ENCODE assay signal across 20 cellular contexts in genomic region chr2:188130317-188130716, GRCh38.
"Had no signal": no experiment of that assay in that cellular context is flagged by ENCODE, and none has a peak within 500 bp of the region (broad histone marks: within the 10 kb centered on the region; RNA-seq: fewer than 3 reads in every experiment).

No MANE protein-coding gene starts in this region.

- H3K36me3 Mint-ChIP-seq: activated naive CD8-positive, alpha-beta T cell treated with anti-CD3 and anti-CD28 coated beads, Interleukin-2, amount 10 ng/mL, durations not matched to agents 7 days and 5 days; naive thymus-derived CD4-positive, alpha-beta T cell had no signal

- H3K4me3 Mint-ChIP-seq: activated naive CD8-positive, alpha-beta T cell treated with anti-CD3 and anti-CD28 coated beads, Interleukin-2, amount 10 ng/mL, durations not matched to agents 7 days and 5 days; naive thymus-derived CD4-positive, alpha-beta T cell; T-helper 1 cell treated with Interleukin-12 subunit alpha and Interleukin-12 subunit beta and Interleukin-4 antibody, amounts not matched to agents 30 μg/mL and 1 μg/mL, for 36 hours had no signal

- H3K4me1 Mint-ChIP-seq: activated naive CD8-positive, alpha-beta T cell treated with anti-CD3 and anti-CD28 coated beads, Interleukin-2, amount 10 ng/mL, durations not matched to agents 7 days and 5 days had no signal

- H3K4me1 ChIP-seq: lower lobe of right lung had no signal

- H3K27me3 ChIP-seq: heart left ventricle, right atrium auricular region had no signal

- H3K9me3 Mint-ChIP-seq: activated naive CD8-positive, alpha-beta T cell treated with anti-CD3 and anti-CD28 coated beads, Interleukin-2, amount 10 ng/mL, durations not matched to agents 7 days and 5 days; T-helper 1 cell treated with Interleukin-12 subunit alpha and Interleukin-12 subunit beta and Interleukin-4 antibody, amounts not matched to agents 30 μg/mL and 1 μg/mL, for 36 hours had no signal

- H3K4me3 ChIP-seq: coronary artery, heart left ventricle, lower lobe of right lung, right atrium auricular region had no signal

- DNase-seq: activated CD4-positive, alpha-beta T cell treated with anti-CD3 and anti-CD28 coated beads for 4 hours; activated CD4-positive, alpha-beta T cell treated with anti-CD3 and anti-CD28 coated beads, Interleukin-2, amount 50 U/mL, for 48 hours; activated CD4-positive, CD25-positive, alpha-beta regulatory T cell; activated CD8-positive, alpha-beta memory T cell treated with anti-CD3 and anti-CD28 coated beads, Interleukin-2, amount 50 U/mL, for 48 hours; activated naive CD4-positive, alpha-beta T cell treated with Interleukin-2 at 50 U/mL for 16 hours; activated naive CD8-positive, alpha-beta T cell treated with anti-CD3 and anti-CD28 coated beads, Interleukin-2, amount 10 ng/mL, durations not matched to agents 7 days and 5 days; activated T-cell treated with anti-CD3 and anti-CD28 coated beads, Interleukin-2, amount 50 U/mL, for 48 hours; cerebellar nuclear complex; heart left ventricle; kidney; lower lobe of right lung; naive thymus-derived CD4-positive, alpha-beta T cell; stimulated activated CD4-positive, alpha-beta T cell treated with anti-CD3 and anti-CD28 coated beads, Interleukin-12 subunit alpha, Interleukin-12 subunit beta, amount 100 ng/mL, for 4 hours; stimulated activated CD4-positive, alpha-beta T cell treated with anti-CD3 and anti-CD28 coated beads, Interleukin-4, amount 100 ng/mL, for 4 hours; stimulated activated naive CD8-positive, alpha-beta T cell treated with anti-CD3 and anti-CD28 coated beads, Interleukin-15, Interleukin-2, amounts not matched to agents 100 U/mL and 50 U/mL, for 24 hours; T1000 had no signal

- H3K9me3 ChIP-seq: heart left ventricle, lower lobe of right lung, right atrium auricular region had no signal

- H3K27ac Mint-ChIP-seq: activated naive CD8-positive, alpha-beta T cell treated with anti-CD3 and anti-CD28 coated beads, Interleukin-2, amount 10 ng/mL, durations not matched to agents 7 days and 5 days; naive thymus-derived CD4-positive, alpha-beta T cell; T-helper 1 cell treated with Interleukin-12 subunit alpha and Interleukin-12 subunit beta and Interleukin-4 antibody, amounts not matched to agents 30 μg/mL and 1 μg/mL, for 36 hours had no signal

- H3K27ac ChIP-seq: coronary artery, heart left ventricle, lower lobe of right lung, right atrium auricular region had no signal

- ATAC-seq: left lobe of liver; lower lobe of right lung; naive thymus-derived CD4-positive, alpha-beta T cell; stimulated activated naive CD8-positive, alpha-beta T cell treated with anti-CD3 and anti-CD28 coated beads, Interleukin-15, Interleukin-2, amounts not matched to agents 100 U/mL and 50 U/mL, for 24 hours had no signal

- H3K36me3 ChIP-seq: heart left ventricle, lower lobe of right lung, right atrium auricular region had no signal

- H3K27me3 Mint-ChIP-seq: activated naive CD8-positive, alpha-beta T cell treated with anti-CD3 and anti-CD28 coated beads, Interleukin-2, amount 10 ng/mL, durations not matched to agents 7 days and 5 days; naive thymus-derived CD4-positive, alpha-beta T cell had no signal
